ENCODE assay signal across 9 cellular contexts in genomic region chr4:79308087-79308486, GRCh38. TPM values are rescaled to one million over a fixed set of nuclear protein-coding genes. Genes with fewer than 3 reads are reported as not detected.
"Had no signal": no experiment of that assay in that cellular context is flagged by ENCODE, and none has a peak within 500 bp of the region (broad histone marks: within the 10 kb centered on the region; RNA-seq: fewer than 3 reads in every experiment).

No MANE protein-coding gene starts in this region.

- H3K4me3 Mint-ChIP-seq: GM23338, H9, IgD-negative memory B cell had no signal

- H3K4me2 ChIP-seq: GM23338 had no signal

- DNase-seq: H9, HCEC 1CT had no signal

- FAIRE-seq: H1, H54, HepG2 had no signal

- H3K4me3 ChIP-seq: GM23338 had no signal

- H3K27ac ChIP-seq: HL-60 had no signal

- H3K27ac Mint-ChIP-seq: GM23338, H9, IgD-negative memory B cell had no signal

- H3K36me3 Mint-ChIP-seq: IgD-negative memory B cell had no signal

- ATAC-seq: GM23338, HepG2 had no signal

- H2AFZ ChIP-seq: GM23338 had no signal

- H3K4me1 Mint-ChIP-seq: GM23338, H9, IgD-negative memory B cell had no signal

RNA-seq across cellular contexts. Expression of gene NAA11, which starts 17.8 kb away (rescaled TPM):
- total RNA-seq: GM23338, H1, H9, HepG2, HT1080 had no signal
- polyA plus RNA-seq: GM23338, H1, HepG2, IgD-negative memory B cell had no signal
